In genomic region chr6:160494576-160494975, GRCh38 we compare ENCODE assay signal across 27 cellular contexts.
"Had no signal": no experiment of that assay in that cellular context is flagged by ENCODE, and none has a peak within 500 bp of the region (broad histone marks: within the 10 kb centered on the region; RNA-seq: fewer than 3 reads in every experiment).

No MANE protein-coding gene starts in this region.

- FAIRE-seq: endometrium, islet of Langerhans, keratinocyte had no signal

- H3K36me3 ChIP-seq: colonic mucosa, esophagus squamous epithelium, gastrocnemius medialis, heart right ventricle, left lung, lower lobe of right lung had no signal

- H3K36me3 Mint-ChIP-seq: mesothelial cell of epicardium had no signal

- H3K4me3 Mint-ChIP-seq: dendritic cell treated with granulocyte-macrophage colony-stimulating factor and Interleukin-4, amounts not matched to agents 40 ng/mL and 50 ng/mL, for 4 days; effector memory CD8-positive, alpha-beta T cell; endodermal cell; mesothelial cell of epicardium had no signal

- H3K4me1 ChIP-seq: colonic mucosa, esophagus squamous epithelium, gastrocnemius medialis, heart right ventricle, left lung, lower lobe of right lung had no signal

- DNase-seq: colonic mucosa; cortex of kidney; effector CD8-positive, alpha-beta T cell; effector memory CD8-positive, alpha-beta T cell; endodermal cell; erythroblast; esophagus squamous epithelium; foreskin fibroblast; foreskin melanocyte; gastrocnemius medialis; glutamatergic neuron; head of caudate nucleus; heart right ventricle; hippocampal formation; left cardiac atrium; left lung; left ventricle myocardium superior; lower lobe of right lung; mesenchymal stem cell; mucosa of descending colon had no signal

- H3K4me1 Mint-ChIP-seq: endodermal cell, mesothelial cell of epicardium had no signal

- H3K27ac Mint-ChIP-seq: dendritic cell treated with granulocyte-macrophage colony-stimulating factor and Interleukin-4, amounts not matched to agents 40 ng/mL and 50 ng/mL, for 4 days; endodermal cell; mesothelial cell of epicardium had no signal

- H3K4me3 ChIP-seq: colonic mucosa, esophagus squamous epithelium, gastrocnemius medialis, heart right ventricle, left lung, lower lobe of right lung, mucosa of descending colon had no signal

- H3K27me3 Mint-ChIP-seq: effector memory CD8-positive, alpha-beta T cell had no signal

- H3K27ac ChIP-seq: colonic mucosa, epithelial cell of prostate, esophagus squamous epithelium, gastrocnemius medialis, heart right ventricle, left lung, lower lobe of right lung had no signal

- H3K27me3 ChIP-seq: colonic mucosa, esophagus squamous epithelium, gastrocnemius medialis, heart right ventricle, left lung had no signal

- H3K9me3 ChIP-seq: colonic mucosa, esophagus squamous epithelium, gastrocnemius medialis, heart right ventricle, left lung, lower lobe of right lung, mucosa of descending colon had no signal

- ATAC-seq: effector memory CD8-positive, alpha-beta T cell; esophagus mucosa; gastrocnemius medialis; heart right ventricle; left cardiac atrium; left lung; left ventricle myocardium superior; lower lobe of right lung; mucosa of descending colon had no signal

- H3K9me3 Mint-ChIP-seq: dendritic cell treated with granulocyte-macrophage colony-stimulating factor and Interleukin-4, amounts not matched to agents 40 ng/mL and 50 ng/mL, for 4 days; effector memory CD8-positive, alpha-beta T cell; endodermal cell had no signal
